ENCODE assay signal across 19 cellular contexts in the genomic region with DNA sequence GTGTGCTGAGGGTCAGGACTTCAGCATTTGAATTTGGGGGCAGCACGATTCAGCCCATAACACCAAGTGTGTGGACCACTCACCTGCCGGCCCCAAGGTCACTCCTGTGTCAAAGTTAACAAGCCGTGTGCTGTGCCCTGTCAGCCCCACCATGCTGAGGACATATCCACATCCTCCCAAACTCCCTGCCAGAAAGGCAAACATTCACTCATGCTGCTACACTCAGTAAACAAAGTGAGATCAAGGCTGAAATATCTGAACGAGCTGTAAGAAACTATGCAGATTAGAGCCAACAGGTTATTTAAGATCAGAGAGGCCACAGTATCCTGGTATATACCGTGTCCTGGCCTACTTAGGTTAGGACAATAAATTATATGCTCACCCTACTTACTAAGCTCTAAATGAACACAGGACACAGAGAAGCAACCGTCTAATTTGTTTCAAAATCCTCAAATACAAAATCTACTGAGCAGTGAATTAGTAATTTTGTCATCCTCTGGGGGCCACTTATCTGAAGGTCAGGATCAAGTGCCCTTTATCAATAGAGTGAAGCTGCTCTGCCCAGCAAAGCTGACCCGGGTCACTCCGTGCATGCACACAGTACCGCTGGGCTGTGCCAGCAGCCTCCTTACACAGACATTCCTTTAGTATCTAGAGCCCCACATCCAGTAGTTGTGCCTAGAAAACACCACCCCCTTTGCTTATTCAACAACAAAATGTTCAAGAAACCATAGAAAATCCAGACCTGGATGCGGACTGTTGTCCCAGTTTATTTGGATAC. TPM values are rescaled to one million over a fixed set of nuclear protein-coding genes. Genes with fewer than 3 reads are reported as not detected.
DNase-seq lines count a peak whose midpoint lies in the region; ATAC-seq and TF ChIP-seq lines count a peak whose summit lies in the region.
"Had no signal": no experiment of that assay in that cellular context is flagged by ENCODE, and none has a peak within 500 bp of the region (broad histone marks: within the 10 kb centered on the region; RNA-seq: fewer than 3 reads in every experiment).

No MANE protein-coding gene starts in this region.

- H3K9me3 Mint-ChIP-seq in progenitor cell of endocrine pancreas (ENCODE audit: low read depth) = peaks cover 2% of the 10 kb centered on the region
- H3K9me3 Mint-ChIP-seq: activated CD4-positive, alpha-beta T cell treated with anti-CD3 and anti-CD28 coated beads, Interleukin-2, amount 10 ng/mL, durations not matched to agents 7 days and 5 days; effector memory CD8-positive, alpha-beta T cell had no signal

- H3K4me1 Mint-ChIP-seq in progenitor cell of endocrine pancreas (ENCODE audit: low read depth) = peaks cover 38% of the 10 kb centered on the region

- no peak overlapping the region for H3K4me3 Mint-ChIP-seq in progenitor cell of endocrine pancreas (ENCODE audit: low read depth)
- H3K4me3 Mint-ChIP-seq: activated CD4-positive, alpha-beta T cell treated with anti-CD3 and anti-CD28 coated beads, Interleukin-2, amount 10 ng/mL, durations not matched to agents 7 days and 5 days; effector memory CD8-positive, alpha-beta T cell; GM23338 had no signal

- DNase-seq in NCI-H345 (lab: John Stamatoyannopoulos, UW) = peak; percentile 53
- no peak for DNase-seq in NCI-H345 treated with DMSO at 0.1 percent for 48 hours (lab: John Stamatoyannopoulos, UW; ENCODE audit: unreplicated experiment)
- DNase-seq in NCI-H748 treated with DMSO at 0.1 percent for 48 hours (lab: John Stamatoyannopoulos, UW) = peak; percentile 41
- DNase-seq in islet precursor cell = peak; percentile 33
- DNase-seq in progenitor cell of endocrine pancreas (ENCODE audit: low spot score, unreplicated experiment) = no peak
- no peak for DNase-seq in cortex of kidney (lab: John Stamatoyannopoulos, UW)
- DNase-seq in NCI-H82 treated with DMSO at 0.1 percent for 48 hours (lab: John Stamatoyannopoulos, UW; ENCODE audit: unreplicated experiment) = no peak
- DNase-seq: activated CD4-positive, alpha-beta T cell treated with anti-CD3 and anti-CD28 coated beads, Interleukin-2, amount 10 ng/mL, durations not matched to agents 7 days and 5 days; activated T-cell treated with anti-CD3 and anti-CD28 coated beads, Interleukin-2, amount 50 U/mL, for 1 hour; effector memory CD8-positive, alpha-beta T cell; mesenchymal stem cell; NCI-H187 treated with DMSO at 0.1 percent for 48 hours; SJCRH30; stimulated activated CD4-positive, alpha-beta T cell treated with anti-CD3 and anti-CD28 coated beads, Interleukin-2, amount 100 ng/mL, for 48 hours; T-helper 9 cell; thyroid gland had no signal

- no peaks in the 10 kb centered on the region for H3K36me3 Mint-ChIP-seq in progenitor cell of endocrine pancreas (ENCODE audit: insufficient read depth)

- ATAC-seq in GM19395 (IDR thresholded peaks at IDR 0.05; ENCODE audit: unreplicated experiment) = no peak
- ATAC-seq: activated naive CD4-positive, alpha-beta T cell treated with anti-CD3 and anti-CD28 coated beads, Interleukin-2, amount 50 U/mL, for 72 hours; effector memory CD8-positive, alpha-beta T cell; GM23338 had no signal

- peak overlapping the region; percentile 30 for H3K27ac Mint-ChIP-seq in progenitor cell of endocrine pancreas
- H3K27ac Mint-ChIP-seq: activated naive CD4-positive, alpha-beta T cell treated with anti-CD3 and anti-CD28 coated beads, Interleukin-2, amount 50 U/mL, for 72 hours; effector memory CD8-positive, alpha-beta T cell; GM23338 had no signal

- H3K27me3 Mint-ChIP-seq in progenitor cell of endocrine pancreas = no peaks in the 10 kb centered on the region
- H3K27me3 Mint-ChIP-seq: activated CD4-positive, alpha-beta T cell treated with anti-CD3 and anti-CD28 coated beads, Interleukin-2, amount 10 ng/mL, durations not matched to agents 7 days and 5 days; effector memory CD8-positive, alpha-beta T cell had no signal

- TF ChIP-seq CTCF in progenitor cell of endocrine pancreas (IDR thresholded peaks at IDR 0.05; ENCODE audit: unreplicated experiment) = no peak

RNA-seq across cellular contexts. Expression of a gene that starts 28.2 kb away (rescaled TPM):
- total RNA-seq in progenitor cell of endocrine pancreas = 7.4 and 8.0 TPM in 2 replicates

Comparison
In these comparisons a context has a peak if more than half of its experiments do, and no peak if none do; other contexts are left out.
1. DNase-seq: peak in NCI-H345 (single experiment), NCI-H748 treated with DMSO at 0.1 percent for 48 hours (single experiment) and islet precursor cell (single experiment); none in NCI-H345 treated with DMSO at 0.1 percent for 48 hours (single experiment), progenitor cell of endocrine pancreas (single experiment), cortex of kidney (single experiment) and NCI-H82 treated with DMSO at 0.1 percent for 48 hours (single experiment).